ENCODE assay signal across 15 cellular contexts in the genomic region with DNA sequence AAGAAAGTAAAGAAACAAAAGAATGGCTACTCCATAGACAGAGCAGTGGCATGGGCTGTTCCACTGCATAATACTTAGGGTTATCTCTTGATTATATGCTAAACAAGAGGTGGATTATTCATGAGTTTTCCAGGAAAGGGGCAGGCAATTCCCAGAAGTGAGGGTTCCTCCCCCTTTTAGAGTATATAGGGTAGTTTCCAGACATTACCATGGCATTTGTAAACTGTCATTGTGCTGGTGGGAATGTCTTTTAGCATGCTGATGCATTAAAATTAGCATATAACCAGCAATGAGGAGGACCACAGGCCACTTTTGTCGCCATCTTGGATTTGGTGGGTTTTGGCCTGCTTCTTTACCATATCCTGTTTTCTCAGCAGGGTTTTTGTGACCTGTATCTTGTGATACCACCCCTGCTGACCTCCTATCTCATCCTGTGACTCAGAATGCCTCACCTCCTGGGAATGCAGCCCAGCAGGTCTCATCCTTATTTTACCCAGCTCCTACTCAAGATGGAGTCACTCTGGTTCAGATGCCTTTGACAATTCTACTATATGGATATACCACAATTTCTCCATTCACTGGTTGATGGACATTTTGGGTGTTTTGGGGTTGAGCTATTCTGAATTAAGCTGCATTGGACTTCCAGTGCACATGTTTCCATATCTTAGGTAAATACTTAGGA.
DNase-seq lines count a peak whose midpoint lies in the region; ATAC-seq, FAIRE-seq and TF ChIP-seq lines count a peak whose summit lies in the region.
"Had no signal": no experiment of that assay in that cellular context is flagged by ENCODE, and none has a peak within 500 bp of the region (broad histone marks: within the 10 kb centered on the region; RNA-seq: fewer than 3 reads in every experiment).

No MANE protein-coding gene starts in this region.

- H3K4me2 ChIP-seq in keratinocyte (ENCODE audit: control insufficient read depth, extremely low read depth, insufficient read depth, low read depth, low read length): peak overlapping the region; percentile 30

- peak overlapping the region; percentile 71 for H2AFZ ChIP-seq in keratinocyte (ENCODE audit: control insufficient read depth, low read length)

- peaks cover 14% of the 10 kb centered on the region for H3K4me1 ChIP-seq in keratinocyte (ENCODE audit: control insufficient read depth, extremely low read depth, insufficient read depth, low read length)
- H3K4me1 ChIP-seq: body of pancreas, prostate gland had no signal

- H3K4me3 ChIP-seq in MG63 (no peak overlapping the region), brain microvascular endothelial cell (ENCODE audit: low read depth, low read length) (no peak overlapping the region), keratinocyte (ENCODE audit: control insufficient read depth in 2 of 3, extremely low read depth in 1 of 3, insufficient read depth in 2 of 3, low read depth in 1 of 3, low read length in 3 of 3) (no peak overlapping the region)
- H3K4me3 ChIP-seq: body of pancreas, prostate gland, SK-N-MC had no signal

- in situ Hi-C loops in brain microvascular endothelial cell (cut with HindIII; ENCODE audit: low pct_ligation_motif_present, low sequenced_read_pairs): no loop called here

- H3K9ac ChIP-seq in keratinocyte (ENCODE audit: control insufficient read depth, extremely low read depth, insufficient read depth, low read length): peak overlapping the region; percentile 57

- peaks cover 6% of the 10 kb centered on the region; the same call in 1 of the 2 replicates for H3K9me3 ChIP-seq in MG63
- peaks cover 6% of the 10 kb centered on the region for H3K9me3 ChIP-seq in keratinocyte (ENCODE audit: control insufficient read depth, low read depth, low read length)
- H3K9me3 ChIP-seq: body of pancreas, prostate gland had no signal

- peak; percentile 88 for FAIRE-seq in keratinocyte (lab: Jason Lieb, UNC)
- FAIRE-seq: endometrium had no signal

- DNase-seq in ELR (ENCODE audit: low read depth) (peak; percentile 86), MG63 (peak; percentile 73), brain microvascular endothelial cell (peak; percentile 20), keratinocyte (ENCODE audit: low read depth, low spot score) (peak; percentile 15), germinal center (ENCODE audit: low spot score) (no peak), SKM-1 (lab: John Stamatoyannopoulos, UW; ENCODE audit: unreplicated experiment) (no peak), HT-29 (ENCODE audit: low spot score) (no peak)
- DNase-seq: activated CD4-positive, alpha-beta T cell treated with anti-CD3 and anti-CD28 coated beads for 36 hours; body of pancreas; CD4-positive, CD25-positive, alpha-beta regulatory T cell; stimulated activated CD4-positive, alpha-beta T cell treated with anti-CD3 and anti-CD28 coated beads, Interleukin-2, amount 100 ng/mL, for 48 hours had no signal

- H3K79me2 ChIP-seq in keratinocyte (ENCODE audit: control insufficient read depth, insufficient read depth, low read length): no peaks in the 10 kb centered on the region

- H4K20me1 ChIP-seq in keratinocyte (ENCODE audit: control insufficient read depth, extremely low read depth, insufficient read depth, low read length): no peaks in the 10 kb centered on the region

- TF ChIP-seq CTCF in brain microvascular endothelial cell (IDR thresholded peaks at IDR 0.05; ENCODE audit: low read depth, low read length, missing control alignments): no peak
- peak in 1 of 3 experiments; percentile 2 for TF ChIP-seq CTCF in keratinocyte (optimal IDR thresholded peaks at IDR 0.05 in 1 of 3, IDR thresholded peaks at IDR 0.05 in 1 of 3, conservative IDR thresholded peaks at IDR 0.05 in 1 of 3; ENCODE audit: extremely low read depth in 1 of 3, insufficient read depth in 2 of 3, low read length in 3 of 3)

- dilution Hi-C loops in keratinocyte (cut with MboI; ENCODE audit: extremely low pct_ligation_motif_present, low sequenced_read_pairs): no loop called here

- no peaks in the 10 kb centered on the region for H3K36me3 ChIP-seq in MG63
- no peaks in the 10 kb centered on the region for H3K36me3 ChIP-seq in brain microvascular endothelial cell (replicated peaks)
- no peaks in the 10 kb centered on the region for H3K36me3 ChIP-seq in keratinocyte (ENCODE audit: control insufficient read depth in 2 of 2, extremely low read depth in 1 of 2, insufficient read depth in 2 of 2, low read length in 2 of 2)
- H3K36me3 ChIP-seq: prostate gland had no signal

- no peak for ATAC-seq in GM18519 (IDR thresholded peaks at IDR 0.05; ENCODE audit: low FRiP score, unreplicated experiment)
- ATAC-seq: activated CD4-positive, alpha-beta T cell treated with anti-CD3 and anti-CD28 coated beads for 36 hours; body of pancreas had no signal

- no peaks in the 10 kb centered on the region for H3K9me1 ChIP-seq in keratinocyte (ENCODE audit: control insufficient read depth, extremely low read depth, insufficient read depth, low read length)

- H3K27ac ChIP-seq in brain microvascular endothelial cell: no peak overlapping the region
- H3K27ac ChIP-seq in keratinocyte (ENCODE audit: control insufficient read depth, insufficient read depth, low read length): peak overlapping the region; percentile 82
- H3K27ac ChIP-seq: body of pancreas, prostate gland, SK-N-MC had no signal

- no peaks in the 10 kb centered on the region for H3K27me3 ChIP-seq in MG63
- no peaks in the 10 kb centered on the region for H3K27me3 ChIP-seq in brain microvascular endothelial cell (replicated peaks)
- no peaks in the 10 kb centered on the region for H3K27me3 ChIP-seq in keratinocyte (ENCODE audit: control insufficient read depth, extremely low read depth, insufficient read depth, low read length)
- H3K27me3 ChIP-seq: body of pancreas had no signal

Comparison
In these comparisons a context has a peak if more than half of its experiments do, and no peak if none do; other contexts are left out.
1. DNase-seq: peak in ELR (single experiment), MG63 (single experiment), brain microvascular endothelial cell (single experiment) and keratinocyte (single experiment); none in germinal center (single experiment), SKM-1 (single experiment) and HT-29 (single experiment).